ENCODE assay signal across 1 cellular context in genomic region chr22:29031236-29031982, GRCh38.
TF ChIP-seq lines count a peak whose summit lies in the region.

No MANE protein-coding gene starts in this region.

TF ChIP-seq in K562, 482 proteins besides CTCF, POLR2A, EP300 and RAD21 (continued from another document and continues in another):
- TF ChIP-seq MBD1 (CRISPR knock-in tag; IDR thresholded peaks at IDR 0.05) (no peak), GABPB1 (CRISPR knock-in tag; IDR thresholded peaks at IDR 0.05) (no peak), TSHZ1 (CRISPR knock-in tag; IDR thresholded peaks at IDR 0.05) (no peak), ATF3 (IDR thresholded peaks at IDR 0.05) (peak; percentile 95), ATF3 (CRISPR knock-in tag; conservative IDR thresholded peaks at IDR 0.05) (no peak), ZNF436 (CRISPR knock-in tag; IDR thresholded peaks at IDR 0.05) (no peak), NR1H2 (CRISPR knock-in tag; IDR thresholded peaks at IDR 0.05) (no peak), NFXL1 (CRISPR knock-in tag; IDR thresholded peaks at IDR 0.05) (no peak), PTTG1 (tag; IDR thresholded peaks at IDR 0.05; ENCODE audit: low read depth) (no peak), SMAD1 (IDR thresholded peaks at IDR 0.05; ENCODE audit: low read depth, low read length, partially characterized antibody) (no peak), RBM25 (IDR thresholded peaks at IDR 0.05; ENCODE audit: low read depth, low read length, severe bottlenecking) (no peak), YBX1 (IDR thresholded peaks at IDR 0.05) (no peak), MAFK (IDR thresholded peaks at IDR 0.05; ENCODE audit: low read length) (peak; percentile 63; the same call in 1 of the 2 replicates), MNT (conservative IDR thresholded peaks at IDR 0.05) (0 out of 4 replicates have a peak, but pooled peaks of 1 of the 2 experiments have one; percentile 26), ZBTB40 (IDR thresholded peaks at IDR 0.05) (no peak), ZBTB40 (CRISPR knock-in tag; IDR thresholded peaks at IDR 0.05) (no peak), ZNF766 (CRISPR knock-in tag; conservative IDR thresholded peaks at IDR 0.05) (peak; percentile 43), MYC (IDR thresholded peaks at IDR 0.05; ENCODE audit: low read depth, low read length) (no peak), MYC (CRISPR knock-in tag; IDR thresholded peaks at IDR 0.05; ENCODE audit: borderline replicate concordance, low read depth) (no peak), FOSL1 (tag; conservative IDR thresholded peaks at IDR 0.05) (peak; percentile 94), BDP1 (IDR thresholded peaks at IDR 0.05; ENCODE audit: insufficient read depth, insufficient read length) (no peak), NCOA6 (IDR thresholded peaks at IDR 0.05) (no peak), BRCA1 (IDR thresholded peaks at IDR 0.05) (no peak), BRCA1 (CRISPR knock-in tag; IDR thresholded peaks at IDR 0.05) (no peak), ARID4B (CRISPR knock-in tag; IDR thresholded peaks at IDR 0.05) (no peak), ZNF134 (CRISPR knock-in tag; conservative IDR thresholded peaks at IDR 0.05) (no peak), GATA2 (CRISPR knock-in tag; IDR thresholded peaks at IDR 0.05) (no peak), CTCFL (IDR thresholded peaks at IDR 0.05; ENCODE audit: borderline replicate concordance, insufficient read depth, low read depth, low read length, poor library complexity, severe bottlenecking) (no peak), TBP (optimal IDR thresholded peaks at IDR 0.05; ENCODE audit: low read depth, low read length) (no peak), KAT7 (CRISPR knock-in tag; IDR thresholded peaks at IDR 0.05; ENCODE audit: borderline replicate concordance) (no peak), MTA2 (IDR thresholded peaks at IDR 0.05; ENCODE audit: low read depth) (no peak), HES1 (IDR thresholded peaks at IDR 0.05; ENCODE audit: low read depth) (no peak), DPF2 (IDR thresholded peaks at IDR 0.05) (peak; percentile 89), RB1 (IDR thresholded peaks at IDR 0.05; ENCODE audit: low read depth) (no peak), FOS (IDR thresholded peaks at IDR 0.05; ENCODE audit: extremely low read depth, insufficient read length) (peak; percentile 29)
